1 cellular context compared by ENCODE assay signal in the genomic region with DNA sequence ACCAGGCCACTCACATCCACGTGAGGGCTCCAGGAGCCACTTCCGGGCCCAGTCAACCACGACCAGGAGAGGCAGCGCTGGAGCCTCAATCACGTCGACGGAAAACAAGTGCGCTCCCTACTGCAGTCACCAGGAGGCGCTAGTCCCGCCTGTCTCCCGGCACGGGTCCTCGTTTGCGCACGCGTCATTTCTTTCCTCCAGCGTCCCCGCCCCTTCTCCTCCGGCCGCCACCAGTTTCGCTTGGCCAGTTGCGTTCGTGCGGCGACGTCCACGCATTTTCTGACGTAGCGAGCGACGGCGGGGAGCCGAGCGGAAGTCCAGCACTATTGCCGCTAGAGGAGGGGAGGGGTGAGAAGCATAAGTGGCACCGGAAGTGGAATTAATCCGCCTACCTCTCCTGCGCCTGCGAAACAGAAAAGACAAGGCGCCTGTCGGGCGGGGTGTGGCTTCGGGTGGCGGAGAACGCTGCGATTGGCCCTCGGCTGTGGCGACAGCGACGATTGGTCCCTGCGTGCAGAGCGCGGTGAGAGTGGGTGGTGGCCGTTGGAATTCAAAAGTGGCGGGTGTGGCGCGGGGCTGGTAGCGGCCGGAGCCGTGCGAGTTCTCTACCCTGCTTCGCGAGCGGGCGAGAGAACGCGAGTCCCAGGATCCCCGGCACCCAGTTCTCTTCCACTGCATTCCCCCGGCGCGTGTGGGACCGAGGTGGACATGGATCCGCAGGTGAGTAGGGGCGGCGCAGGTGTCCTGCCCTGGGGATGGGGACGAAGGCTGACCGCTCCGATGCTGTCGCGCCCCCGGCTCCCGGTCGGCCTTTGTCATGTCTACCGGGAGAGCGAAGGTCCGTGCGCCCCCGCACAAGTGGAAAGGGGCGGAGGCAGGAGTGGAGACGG.
A peak's percentile ranks its signal among the peaks of the same experiment; 100 is the strongest.
TF ChIP-seq lines count a peak whose summit lies in the region.

A gene with protein sequence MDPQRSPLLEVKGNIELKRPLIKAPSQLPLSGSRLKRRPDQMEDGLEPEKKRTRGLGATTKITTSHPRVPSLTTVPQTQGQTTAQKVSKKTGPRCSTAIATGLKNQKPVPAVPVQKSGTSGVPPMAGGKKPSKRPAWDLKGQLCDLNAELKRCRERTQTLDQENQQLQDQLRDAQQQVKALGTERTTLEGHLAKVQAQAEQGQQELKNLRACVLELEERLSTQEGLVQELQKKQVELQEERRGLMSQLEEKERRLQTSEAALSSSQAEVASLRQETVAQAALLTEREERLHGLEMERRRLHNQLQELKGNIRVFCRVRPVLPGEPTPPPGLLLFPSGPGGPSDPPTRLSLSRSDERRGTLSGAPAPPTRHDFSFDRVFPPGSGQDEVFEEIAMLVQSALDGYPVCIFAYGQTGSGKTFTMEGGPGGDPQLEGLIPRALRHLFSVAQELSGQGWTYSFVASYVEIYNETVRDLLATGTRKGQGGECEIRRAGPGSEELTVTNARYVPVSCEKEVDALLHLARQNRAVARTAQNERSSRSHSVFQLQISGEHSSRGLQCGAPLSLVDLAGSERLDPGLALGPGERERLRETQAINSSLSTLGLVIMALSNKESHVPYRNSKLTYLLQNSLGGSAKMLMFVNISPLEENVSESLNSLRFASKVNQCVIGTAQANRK (plus strand): TSS at position 546 of the 890 bp plus-strand sequence. CDS start 163 bp downstream, at position 709.

TF ChIP-seq in GM12878, 131 proteins besides CTCF, POLR2A, EP300 and RAD21 (continued from another document and continues in another):
- TF ChIP-seq SKIL (IDR thresholded peaks at IDR 0.05; ENCODE audit: low read depth, poor library complexity, severe bottlenecking) (peak; percentile 52), TAF1 (IDR thresholded peaks at IDR 0.05; ENCODE audit: borderline replicate concordance, low read depth, low read length) (no peak), RFX5 (IDR thresholded peaks at IDR 0.05; ENCODE audit: low read depth, low read length) (peak; percentile 83; the same call in 1 of the 2 replicates), BCLAF1 (IDR thresholded peaks at IDR 0.05) (no peak), FOXK2 (IDR thresholded peaks at IDR 0.05) (peak; percentile 58; the same call in 1 of the 2 replicates), SREBF1 (IDR thresholded peaks at IDR 0.05; ENCODE audit: low read length) (peak; percentile 13; the same call in 1 of the 2 replicates), SMC3 (IDR thresholded peaks at IDR 0.05; ENCODE audit: borderline replicate concordance, low read length) (peak; percentile 81), CUX1 (IDR thresholded peaks at IDR 0.05; ENCODE audit: insufficient replicate concordance, low read depth, low read length) (no peak), TBL1XR1 (IDR thresholded peaks at IDR 0.05; ENCODE audit: low read depth, low read length) (no peak), JUNB (IDR thresholded peaks at IDR 0.05) (no peak), MYC (IDR thresholded peaks at IDR 0.05; ENCODE audit: insufficient read depth, insufficient read length, insufficient replicate concordance, low read length, severe bottlenecking) (no peak), EED (IDR thresholded peaks at IDR 0.05; ENCODE audit: low read depth) (peak; percentile 60; the same call in 1 of the 2 replicates), RCOR1 (conservative IDR thresholded peaks at IDR 0.05; ENCODE audit: low read depth, low read length) (no peak), NFYA (IDR thresholded peaks at IDR 0.05; ENCODE audit: borderline replicate concordance, low read depth, low read length) (no peak; the same call in 1 of the 2 replicates), NR2C1 (IDR thresholded peaks at IDR 0.05) (no peak; the same call in 1 of the 2 replicates), HDAC6 (IDR thresholded peaks at IDR 0.05; ENCODE audit: unreplicated experiment) (no peak), CEBPB (IDR thresholded peaks at IDR 0.05; ENCODE audit: borderline replicate concordance in 1 of 2, low read depth in 2 of 2, low read length in 2 of 2) (no peak), IRF3 (IDR thresholded peaks at IDR 0.05) (no peak; the same call in none of the 2 replicates), ZNF207 (IDR thresholded peaks at IDR 0.05; ENCODE audit: borderline replicate concordance) (peak; percentile 26; the same call in 1 of the 2 replicates), POLR2AphosphoS5 (IDR thresholded peaks at IDR 0.05; ENCODE audit: low read length) (peak; percentile 38; the same call in 1 of the 2 replicates)
- TF ChIP-seq, protein P1, sequence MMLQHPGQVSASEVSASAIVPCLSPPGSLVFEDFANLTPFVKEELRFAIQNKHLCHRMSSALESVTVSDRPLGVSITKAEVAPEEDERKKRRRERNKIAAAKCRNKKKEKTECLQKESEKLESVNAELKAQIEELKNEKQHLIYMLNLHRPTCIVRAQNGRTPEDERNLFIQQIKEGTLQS (IDR thresholded peaks at IDR 0.05; ENCODE audit: borderline replicate concordance, extremely low read depth, low read depth, low read length): no peak
- TF ChIP-seq, protein P2, sequence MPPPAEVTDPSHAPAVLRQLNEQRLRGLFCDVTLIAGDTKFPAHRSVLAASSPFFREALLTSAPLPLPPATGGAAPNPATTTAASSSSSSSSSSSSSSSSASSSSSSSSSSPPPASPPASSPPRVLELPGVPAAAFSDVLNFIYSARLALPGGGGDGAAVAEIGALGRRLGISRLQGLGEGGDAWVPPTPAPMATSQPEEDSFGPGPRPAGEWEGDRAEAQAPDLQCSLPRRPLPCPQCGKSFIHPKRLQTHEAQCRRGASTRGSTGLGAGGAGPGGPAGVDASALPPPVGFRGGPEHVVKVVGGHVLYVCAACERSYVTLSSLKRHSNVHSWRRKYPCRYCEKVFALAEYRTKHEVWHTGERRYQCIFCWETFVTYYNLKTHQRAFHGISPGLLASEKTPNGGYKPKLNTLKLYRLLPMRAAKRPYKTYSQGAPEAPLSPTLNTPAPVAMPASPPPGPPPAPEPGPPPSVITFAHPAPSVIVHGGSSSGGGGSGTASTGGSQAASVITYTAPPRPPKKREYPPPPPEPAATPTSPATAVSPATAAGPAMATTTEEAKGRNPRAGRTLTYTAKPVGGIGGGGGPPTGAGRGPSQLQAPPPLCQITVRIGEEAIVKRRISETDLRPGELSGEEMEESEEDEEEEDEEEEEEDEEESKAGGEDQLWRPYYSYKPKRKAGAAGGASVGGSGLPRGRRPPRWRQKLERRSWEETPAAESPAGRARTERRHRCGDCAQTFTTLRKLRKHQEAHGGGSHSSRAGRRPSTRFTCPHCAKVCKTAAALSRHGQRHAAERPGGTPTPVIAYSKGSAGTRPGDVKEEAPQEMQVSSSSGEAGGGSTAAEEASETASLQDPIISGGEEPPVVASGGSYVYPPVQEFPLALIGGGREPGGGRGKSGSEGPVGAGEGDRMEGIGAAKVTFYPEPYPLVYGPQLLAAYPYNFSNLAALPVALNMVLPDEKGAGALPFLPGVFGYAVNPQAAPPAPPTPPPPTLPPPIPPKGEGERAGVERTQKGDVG (CRISPR knock-in tag; IDR thresholded peaks at IDR 0.05): no peak
- TF ChIP-seq, protein P3, sequence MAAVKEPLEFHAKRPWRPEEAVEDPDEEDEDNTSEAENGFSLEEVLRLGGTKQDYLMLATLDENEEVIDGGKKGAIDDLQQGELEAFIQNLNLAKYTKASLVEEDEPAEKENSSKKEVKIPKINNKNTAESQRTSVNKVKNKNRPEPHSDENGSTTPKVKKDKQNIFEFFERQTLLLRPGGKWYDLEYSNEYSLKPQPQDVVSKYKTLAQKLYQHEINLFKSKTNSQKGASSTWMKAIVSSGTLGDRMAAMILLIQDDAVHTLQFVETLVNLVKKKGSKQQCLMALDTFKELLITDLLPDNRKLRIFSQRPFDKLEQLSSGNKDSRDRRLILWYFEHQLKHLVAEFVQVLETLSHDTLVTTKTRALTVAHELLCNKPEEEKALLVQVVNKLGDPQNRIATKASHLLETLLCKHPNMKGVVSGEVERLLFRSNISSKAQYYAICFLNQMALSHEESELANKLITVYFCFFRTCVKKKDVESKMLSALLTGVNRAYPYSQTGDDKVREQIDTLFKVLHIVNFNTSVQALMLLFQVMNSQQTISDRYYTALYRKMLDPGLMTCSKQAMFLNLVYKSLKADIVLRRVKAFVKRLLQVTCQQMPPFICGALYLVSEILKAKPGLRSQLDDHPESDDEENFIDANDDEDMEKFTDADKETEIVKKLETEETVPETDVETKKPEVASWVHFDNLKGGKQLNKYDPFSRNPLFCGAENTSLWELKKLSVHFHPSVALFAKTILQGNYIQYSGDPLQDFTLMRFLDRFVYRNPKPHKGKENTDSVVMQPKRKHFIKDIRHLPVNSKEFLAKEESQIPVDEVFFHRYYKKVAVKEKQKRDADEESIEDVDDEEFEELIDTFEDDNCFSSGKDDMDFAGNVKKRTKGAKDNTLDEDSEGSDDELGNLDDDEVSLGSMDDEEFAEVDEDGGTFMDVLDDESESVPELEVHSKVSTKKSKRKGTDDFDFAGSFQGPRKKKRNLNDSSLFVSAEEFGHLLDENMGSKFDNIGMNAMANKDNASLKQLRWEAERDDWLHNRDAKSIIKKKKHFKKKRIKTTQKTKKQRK (IDR thresholded peaks at IDR 0.05; ENCODE audit: low read depth, low read length): no peak
